Comparison of ENCODE assay signal across 15 cellular contexts in genomic region chr5:168592014-168592368, GRCh38. TPM values are rescaled to one million over a fixed set of nuclear protein-coding genes. Genes with fewer than 3 reads are reported as not detected.
DNase-seq lines count a peak whose midpoint lies in the region; ATAC-seq and TF ChIP-seq lines count a peak whose summit lies in the region.
"Had no signal": no experiment of that assay in that cellular context is flagged by ENCODE, and none has a peak within 500 bp of the region (broad histone marks: within the 10 kb centered on the region; RNA-seq: fewer than 3 reads in every experiment).

No MANE protein-coding gene starts in this region.

- no peaks in the 10 kb centered on the region for H3K36me3 ChIP-seq in liver (ENCODE audit: control insufficient read depth in 4 of 4, insufficient read depth in 3 of 4, low read depth in 1 of 4, low read length in 3 of 4)
- H3K36me3 ChIP-seq: BLaER1, vagina had no signal

- H3K27me3 ChIP-seq in liver (ENCODE audit: control insufficient read depth in 4 of 4, insufficient read depth in 4 of 4, low read length in 3 of 4), result no peaks in the 10 kb centered on the region
- H3K27me3 ChIP-seq: BLaER1, vagina had no signal

- DNase-seq in AG08395 (ENCODE audit: low spot score) (peak; percentile 47), HuH-7 (ENCODE audit: low spot score) (peak; percentile 39), choroid plexus epithelial cell (ENCODE audit: low read depth) (peak; percentile 69), caudate nucleus (lab: John Stamatoyannopoulos, UW) (no peak), ureter (ENCODE audit: low spot score) (no peak)
- no peak for DNase-seq in activated CD8-positive, alpha-beta memory T cell treated with anti-CD3 and anti-CD28 coated beads, Interleukin-2, amount 50 U/mL, for 4 hours
- DNase-seq: activated T-cell treated with anti-CD3 and anti-CD28 coated beads, Interleukin-2, amount 50 U/mL, for 48 hours; amygdala; mesendoderm; stimulated activated CD4-positive, alpha-beta T cell treated with anti-CD3 and anti-CD28 coated beads, Interleukin-1b, Interleukin-23, amount 100 ng/mL, for 48 hours; T-cell had no signal

- 27% methylated on average over 1 of the region's 1 CpG for WGBS in liver

- peak; percentile 59 to 64 for TF ChIP-seq RAD21 in liver (IDR thresholded peaks at IDR 0.05)

- peak overlapping the region; percentile 64 to 97 for H3K9ac ChIP-seq in liver (ENCODE audit: low read depth in 1 of 2, low read length in 2 of 2)
- H3K9ac ChIP-seq: BLaER1 had no signal

- H3K9me3 ChIP-seq in liver (ENCODE audit: control insufficient read depth in 4 of 4, low read length in 3 of 4), result no peaks in the 10 kb centered on the region
- H3K9me3 ChIP-seq: BLaER1, vagina had no signal

- TF ChIP-seq CTCF in choroid plexus epithelial cell (conservative IDR thresholded peaks at IDR 0.05; ENCODE audit: low read depth, low read length) (no peak), liver (IDR thresholded peaks at IDR 0.05; ENCODE audit: low read depth, low read length, missing input control) (no peak)

- peak overlapping the region; percentile 91 to 98 for H3K27ac ChIP-seq in liver (ENCODE audit: low read depth in 1 of 2, low read length in 2 of 2)
- no peak overlapping the region for H3K27ac ChIP-seq in caudate nucleus (ENCODE audit: low read depth, low read length)
- H3K27ac ChIP-seq: BLaER1, vagina had no signal

- H3K4me3 ChIP-seq in choroid plexus epithelial cell (ENCODE audit: low read depth, low read length) (no peak overlapping the region), liver (ENCODE audit: low read depth in 1 of 3, low read length in 3 of 3) (peak overlapping the region in 1 of 3 donors; percentile 11)
- H3K4me3 ChIP-seq: BLaER1, vagina had no signal

- ATAC-seq in HG03045 (IDR thresholded peaks at IDR 0.05; ENCODE audit: unreplicated experiment), result no peak
- ATAC-seq: T-cell had no signal

- H3K4me1 ChIP-seq in liver (ENCODE audit: control insufficient read depth in 4 of 4, insufficient read depth in 4 of 4, low read length in 3 of 4), result peaks cover 9 to 30% (median 20%) of the 10 kb centered on the region in 4 donors
- H3K4me1 ChIP-seq: BLaER1, vagina had no signal

TF ChIP-seq in liver, 16 proteins besides CTCF, POLR2A, EP300 and RAD21:
- peak; percentile 86 for TF ChIP-seq MAX (IDR thresholded peaks at IDR 0.05)
- peak in 1 of 2 donors; percentile 86 for TF ChIP-seq EGR1 (IDR thresholded peaks at IDR 0.05; ENCODE audit: low read depth in 2 of 2)
- peak; percentile 89 to 95 for TF ChIP-seq RXRA (IDR thresholded peaks at IDR 0.05)
- peak; percentile 84 to 92 for TF ChIP-seq JUND (IDR thresholded peaks at IDR 0.05)
- peak; percentile 83 to 91 for TF ChIP-seq HNF4A (conservative IDR thresholded peaks at IDR 0.05)
- peak; percentile 47 for TF ChIP-seq TAF1 (conservative IDR thresholded peaks at IDR 0.05)
- peak; percentile 95 for TF ChIP-seq SP1 (IDR thresholded peaks at IDR 0.05)
- TF ChIP-seq REST (IDR thresholded peaks at IDR 0.05), result peak; percentile 87
- peak; percentile 55 for TF ChIP-seq NR2F2 (IDR thresholded peaks at IDR 0.05)
- TF ChIP-seq FOXA1 (IDR thresholded peaks at IDR 0.05), result peak; percentile 99
- peak in 1 of 2 donors; percentile 65 for TF ChIP-seq GABPA (IDR thresholded peaks at IDR 0.05 in 1 of 2, conservative IDR thresholded peaks at IDR 0.05 in 1 of 2)
- peak; percentile 60 for TF ChIP-seq HNF4G (IDR thresholded peaks at IDR 0.05)
- TF ChIP-seq FOXA2 (IDR thresholded peaks at IDR 0.05), result peak; percentile 99
- TF ChIP-seq ZBTB33 (IDR thresholded peaks at IDR 0.05), result peak; percentile 83
- TF ChIP-seq ATF3 (IDR thresholded peaks at IDR 0.05), result peak; percentile 68
- peak; percentile 69 for TF ChIP-seq YY1 (IDR thresholded peaks at IDR 0.05)

RNA-seq across cellular contexts. Expression of gene PANK3, which starts 12.8 kb away (rescaled TPM):
- total RNA-seq in liver (10 to 100 TPM; 68.2 to 79.4 TPM), ureter (43.1 TPM)
- polyA plus RNA-seq in liver, result 10 to 100 TPM; 10.9 to 16.5 TPM

Comparison
In these comparisons a context has a peak if more than half of its experiments do, and no peak if none do; other contexts are left out.
1. DNase-seq: peak in AG08395 (single experiment), HuH-7 (single experiment) and choroid plexus epithelial cell (single experiment); none in activated CD8-positive, alpha-beta memory T cell treated with anti-CD3 and anti-CD28 coated beads, Interleukin-2, amount 50 U/mL, for 4 hours (single experiment), caudate nucleus (0 of 61) and ureter (single experiment).